In the genomic region with DNA sequence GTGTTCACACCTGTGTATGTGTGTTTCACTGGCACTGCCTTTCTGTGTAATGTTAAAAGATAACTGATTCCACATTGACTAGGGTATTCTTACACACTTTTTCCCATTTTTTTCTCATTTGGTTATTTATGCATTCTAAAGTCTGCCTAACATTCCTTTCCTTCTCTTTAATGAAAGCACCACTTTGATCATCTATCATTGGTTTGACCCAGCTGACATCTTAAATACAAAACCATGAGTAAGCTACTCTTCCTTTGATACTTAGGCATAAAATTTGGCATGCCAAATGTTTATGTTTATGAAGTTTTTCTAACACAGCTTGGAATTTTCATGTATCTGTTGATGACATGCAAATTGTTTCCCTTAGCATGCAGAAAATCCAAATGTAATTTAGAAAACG, we compare ENCODE assay signal across 39 cellular contexts.
"Had no signal": no experiment of that assay in that cellular context is flagged by ENCODE, and none has a peak within 500 bp of the region (broad histone marks: within the 10 kb centered on the region; RNA-seq: fewer than 3 reads in every experiment).

No MANE protein-coding gene starts in this region.

- H3K4me3 ChIP-seq: adrenal gland, ascending aorta, body of pancreas, breast epithelium, cardiac muscle cell had no signal

- H3K9me3 ChIP-seq: adrenal gland, ascending aorta, body of pancreas, breast epithelium had no signal

- ATAC-seq: activated naive CD4-positive, alpha-beta T cell treated with anti-CD3 and anti-CD28 coated beads, Interleukin-2, amount 50 U/mL, for 72 hours; activated naive CD8-positive, alpha-beta T cell treated with anti-CD3 and anti-CD28 coated beads, Interleukin-2, amount 50 U/mL, for 24 hours; activated T-cell treated with anti-CD3 and anti-CD28 coated beads, Interleukin-2, amount 50 U/mL, for 4 hours; activated T-cell treated with anti-CD3 and anti-CD28 coated beads, Interleukin-2, amount 50 U/mL, for 72 hours; activated T-helper 17 cell treated with anti-CD3 and anti-CD28 coated beads, Interleukin-2, amount 50 U/mL, for 72 hours; body of pancreas had no signal

- H3K4me3 Mint-ChIP-seq: activated naive CD4-positive, alpha-beta T cell treated with anti-CD3 and anti-CD28 coated beads for 36 hours; activated naive CD4-positive, alpha-beta T cell treated with anti-CD3 and anti-CD28 coated beads, Interleukin-2, amount 10 ng/mL, durations not matched to agents 7 days and 5 days; activated naive CD4-positive, alpha-beta T cell treated with anti-CD3 and anti-CD28 coated beads, Interleukin-2, amount 50 U/mL, for 24 hours; activated naive CD8-positive, alpha-beta T cell; activated naive CD8-positive, alpha-beta T cell treated with anti-CD3 and anti-CD28 coated beads for 36 hours; activated naive CD8-positive, alpha-beta T cell treated with anti-CD3 and anti-CD28 coated beads, Interleukin-2, amount 10 ng/mL, durations not matched to agents 7 days and 5 days; activated naive CD8-positive, alpha-beta T cell treated with anti-CD3 and anti-CD28 coated beads, Interleukin-2, amount 50 U/mL, for 24 hours; activated T-cell treated with anti-CD3 and anti-CD28 coated beads, Interleukin-2, amount 50 U/mL, for 24 hours; activated T-cell treated with anti-CD3 and anti-CD28 coated beads, Interleukin-2, amount 50 U/mL, for 4 hours; activated T-cell treated with anti-CD3 and anti-CD28 coated beads, Interleukin-2, amount 50 U/mL, for 72 hours; activated T-helper 1 cell treated with anti-CD3 and anti-CD28 coated beads, Interleukin-12 subunit alpha, Interleukin-12 subunit beta, Interleukin-2, Interleukin-4 antibody, amounts not matched to agents 30 ng/mL and 10 ng/mL and 1 ng/mL, durations not matched to agents 14 hours and 24 hours and 36 hours; activated T-helper 17 cell treated with anti-CD3 and anti-CD28 coated beads, Interleukin-2, amount 50 U/mL, for 72 hours; brain; central memory CD8-positive, alpha-beta T cell had no signal

- H3K4me1 Mint-ChIP-seq: activated naive CD4-positive, alpha-beta T cell treated with anti-CD3 and anti-CD28 coated beads, Interleukin-2, amount 10 ng/mL, durations not matched to agents 7 days and 5 days; activated naive CD4-positive, alpha-beta T cell treated with anti-CD3 and anti-CD28 coated beads, Interleukin-2, amount 50 U/mL, for 24 hours; activated naive CD8-positive, alpha-beta T cell treated with anti-CD3 and anti-CD28 coated beads for 36 hours; activated naive CD8-positive, alpha-beta T cell treated with anti-CD3 and anti-CD28 coated beads, Interleukin-2, amount 10 ng/mL, durations not matched to agents 7 days and 5 days; activated naive CD8-positive, alpha-beta T cell treated with anti-CD3 and anti-CD28 coated beads, Interleukin-2, amount 50 U/mL, for 24 hours; activated T-helper 17 cell treated with anti-CD3 and anti-CD28 coated beads, Interleukin-2, amount 50 U/mL, for 72 hours; central memory CD8-positive, alpha-beta T cell had no signal

- FAIRE-seq: bronchial epithelial cell, colon had no signal

- H3K36me3 Mint-ChIP-seq: activated naive CD4-positive, alpha-beta T cell treated with anti-CD3 and anti-CD28 coated beads, Interleukin-2, amount 10 ng/mL, durations not matched to agents 7 days and 5 days; activated naive CD4-positive, alpha-beta T cell treated with anti-CD3 and anti-CD28 coated beads, Interleukin-2, amount 50 U/mL, for 24 hours; activated naive CD4-positive, alpha-beta T cell treated with anti-CD3 and anti-CD28 coated beads, Interleukin-2, amount 50 U/mL, for 72 hours; activated naive CD8-positive, alpha-beta T cell; activated naive CD8-positive, alpha-beta T cell treated with anti-CD3 and anti-CD28 coated beads for 36 hours; activated naive CD8-positive, alpha-beta T cell treated with anti-CD3 and anti-CD28 coated beads, Interleukin-2, amount 10 ng/mL, durations not matched to agents 7 days and 5 days; brain had no signal

- H3K36me3 ChIP-seq: adrenal gland, ascending aorta, brain microvascular endothelial cell, breast epithelium, cardiac muscle cell had no signal

- DNase-seq: activated effector memory CD4-positive, alpha-beta T cell treated with anti-CD3 and anti-CD28 coated beads, Interleukin-2, amount 50 U/mL, for 16 hours; activated effector memory CD4-positive, alpha-beta T cell treated with Interleukin-2 at 50 U/mL for 16 hours; activated gamma-delta T cell; activated gamma-delta T cell treated with Interleukin-2 at 50 U/mL for 16 hours; activated naive CD4-positive, alpha-beta T cell; activated naive CD4-positive, alpha-beta T cell treated with anti-CD3 and anti-CD28 coated beads for 36 hours; activated naive CD4-positive, alpha-beta T cell treated with anti-CD3 and anti-CD28 coated beads, Interleukin-2, amount 10 ng/mL, durations not matched to agents 7 days and 5 days; activated naive CD4-positive, alpha-beta T cell treated with anti-CD3 and anti-CD28 coated beads, Interleukin-2, amount 50 U/mL, for 16 hours; activated naive CD4-positive, alpha-beta T cell treated with Interleukin-2 at 50 U/mL for 16 hours; activated naive CD8-positive, alpha-beta T cell treated with anti-CD3 and anti-CD28 coated beads for 36 hours; activated naive CD8-positive, alpha-beta T cell treated with anti-CD3 and anti-CD28 coated beads, Interleukin-2, amount 10 ng/mL, durations not matched to agents 7 days and 5 days; activated naive CD8-positive, alpha-beta T cell treated with anti-CD3 and anti-CD28 coated beads, Interleukin-2, amount 50 U/mL, for 24 hours; activated T-cell treated with anti-CD3 and anti-CD28 coated beads, Interleukin-2, amount 50 U/mL, for 1 hour; activated T-cell treated with anti-CD3 and anti-CD28 coated beads, Interleukin-2, amount 50 U/mL, for 24 hours; activated T-cell treated with anti-CD3 and anti-CD28 coated beads, Interleukin-2, amount 50 U/mL, for 4 hours; activated T-cell treated with anti-CD3 and anti-CD28 coated beads, Interleukin-2, amount 50 U/mL, for 48 hours; activated T-cell treated with anti-CD3 and anti-CD28 coated beads, Interleukin-2, amount 50 U/mL, for 72 hours; adrenal gland; amniotic stem cell; amygdala; anterior cingulate cortex; aorta; body of pancreas; central memory CD4-positive, alpha-beta T cell; cerebellar nuclear complex had no signal

- H3K27me3 ChIP-seq: adrenal gland, ascending aorta, body of pancreas, brain microvascular endothelial cell, breast epithelium, cardiac muscle cell had no signal

- H3K4me1 ChIP-seq: adrenal gland, ascending aorta, breast epithelium had no signal

- H3K27ac Mint-ChIP-seq: activated naive CD4-positive, alpha-beta T cell treated with anti-CD3 and anti-CD28 coated beads for 36 hours; activated naive CD4-positive, alpha-beta T cell treated with anti-CD3 and anti-CD28 coated beads, Interleukin-2, amount 10 ng/mL, durations not matched to agents 7 days and 5 days; activated naive CD4-positive, alpha-beta T cell treated with anti-CD3 and anti-CD28 coated beads, Interleukin-2, amount 50 U/mL, for 24 hours; activated naive CD4-positive, alpha-beta T cell treated with anti-CD3 and anti-CD28 coated beads, Interleukin-2, amount 50 U/mL, for 72 hours; activated naive CD8-positive, alpha-beta T cell; activated naive CD8-positive, alpha-beta T cell treated with anti-CD3 and anti-CD28 coated beads for 36 hours; activated naive CD8-positive, alpha-beta T cell treated with anti-CD3 and anti-CD28 coated beads, Interleukin-2, amount 10 ng/mL, durations not matched to agents 7 days and 5 days; activated naive CD8-positive, alpha-beta T cell treated with anti-CD3 and anti-CD28 coated beads, Interleukin-2, amount 50 U/mL, for 24 hours; activated T-cell treated with anti-CD3 and anti-CD28 coated beads, Interleukin-2, amount 50 U/mL, for 24 hours; activated T-cell treated with anti-CD3 and anti-CD28 coated beads, Interleukin-2, amount 50 U/mL, for 72 hours; activated T-helper 1 cell treated with anti-CD3 and anti-CD28 coated beads, Interleukin-12 subunit alpha, Interleukin-12 subunit beta, Interleukin-2, Interleukin-4 antibody, amounts not matched to agents 30 ng/mL and 10 ng/mL and 1 ng/mL, durations not matched to agents 14 hours and 24 hours and 36 hours; activated T-helper 17 cell treated with anti-CD3 and anti-CD28 coated beads, Interleukin-2, amount 50 U/mL, for 72 hours; activated T-helper 2 cell treated with anti-CD3 and anti-CD28 coated beads, Interferon-gamma antibody, Interleukin-2, Interleukin-4, amounts not matched to agents 10 μg/mL and 5 μg/mL and 100 μg/mL, durations not matched to agents 14 hours and 24 hours and 36 hours had no signal

- H3K27me3 Mint-ChIP-seq: brain had no signal

- H3K9me3 Mint-ChIP-seq: activated naive CD4-positive, alpha-beta T cell treated with anti-CD3 and anti-CD28 coated beads for 36 hours; activated naive CD4-positive, alpha-beta T cell treated with anti-CD3 and anti-CD28 coated beads, Interleukin-2, amount 10 ng/mL, durations not matched to agents 7 days and 5 days; activated naive CD4-positive, alpha-beta T cell treated with anti-CD3 and anti-CD28 coated beads, Interleukin-2, amount 50 U/mL, for 24 hours; activated naive CD4-positive, alpha-beta T cell treated with anti-CD3 and anti-CD28 coated beads, Interleukin-2, amount 50 U/mL, for 72 hours; activated naive CD8-positive, alpha-beta T cell treated with anti-CD3 and anti-CD28 coated beads for 36 hours; activated naive CD8-positive, alpha-beta T cell treated with anti-CD3 and anti-CD28 coated beads, Interleukin-2, amount 10 ng/mL, durations not matched to agents 7 days and 5 days; activated naive CD8-positive, alpha-beta T cell treated with anti-CD3 and anti-CD28 coated beads, Interleukin-2, amount 50 U/mL, for 24 hours; activated T-cell treated with anti-CD3 and anti-CD28 coated beads, Interleukin-2, amount 50 U/mL, for 24 hours; activated T-cell treated with anti-CD3 and anti-CD28 coated beads, Interleukin-2, amount 50 U/mL, for 4 hours; activated T-cell treated with anti-CD3 and anti-CD28 coated beads, Interleukin-2, amount 50 U/mL, for 72 hours; activated T-helper 1 cell treated with anti-CD3 and anti-CD28 coated beads, Interleukin-12 subunit alpha, Interleukin-12 subunit beta, Interleukin-2, Interleukin-4 antibody, amounts not matched to agents 30 ng/mL and 10 ng/mL and 1 ng/mL, durations not matched to agents 14 hours and 24 hours and 36 hours; activated T-helper 17 cell treated with anti-CD3 and anti-CD28 coated beads, Interleukin-2, amount 50 U/mL, for 72 hours; activated T-helper 2 cell treated with anti-CD3 and anti-CD28 coated beads, Interferon-gamma antibody, Interleukin-2, Interleukin-4, amounts not matched to agents 10 μg/mL and 5 μg/mL and 100 μg/mL, durations not matched to agents 14 hours and 24 hours and 36 hours; central memory CD8-positive, alpha-beta T cell had no signal

- H3K27ac ChIP-seq: adrenal gland, ascending aorta, body of pancreas, brain microvascular endothelial cell, breast epithelium, cardiac muscle cell had no signal
